15 cellular contexts compared by ENCODE assay signal in the genomic region with DNA sequence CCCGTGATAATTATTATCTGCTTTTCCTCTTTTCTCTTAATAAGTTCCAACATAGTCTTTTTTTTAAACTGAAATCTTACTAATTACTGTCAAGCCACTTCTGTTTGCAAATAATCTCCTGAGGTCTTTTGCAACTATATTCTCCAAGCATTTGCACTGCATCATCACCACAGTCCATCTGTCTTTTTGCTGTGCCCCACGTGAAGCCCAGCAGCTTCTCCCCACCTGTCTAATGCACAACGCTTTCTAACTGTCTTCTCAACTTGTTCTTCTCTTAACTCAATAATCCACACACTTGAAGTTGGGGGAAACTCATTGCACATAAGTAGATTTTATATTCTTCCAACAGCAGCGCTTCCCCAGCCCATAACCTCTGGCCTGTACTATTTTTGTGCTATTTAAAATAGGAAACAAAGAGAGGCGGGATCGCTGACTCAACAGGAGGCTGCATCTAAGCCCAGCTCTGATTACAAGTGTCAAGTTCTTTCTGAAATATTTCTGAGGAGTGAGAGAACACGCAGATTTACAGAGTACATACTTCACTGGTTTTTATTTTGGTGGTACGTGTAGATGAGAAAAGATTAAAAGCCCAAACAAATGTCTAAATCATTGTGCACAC.
A peak's percentile ranks its signal among the peaks of the same experiment; 100 is the strongest.
DNase-seq lines count a peak whose midpoint lies in the region; ATAC-seq and TF ChIP-seq lines count a peak whose summit lies in the region.
"Had no signal": no experiment of that assay in that cellular context is flagged by ENCODE, and none has a peak within 500 bp of the region (broad histone marks: within the 10 kb centered on the region; RNA-seq: fewer than 3 reads in every experiment).

No MANE protein-coding gene starts in this region.

- no peak for TF ChIP-seq CTCF in hepatocyte (IDR thresholded peaks at IDR 0.05; ENCODE audit: poor library complexity)

- no peak overlapping the region for H3K4me3 ChIP-seq in hepatocyte
- H3K4me3 ChIP-seq: BLaER1 had no signal

- no peak overlapping the region for H3K27ac ChIP-seq in hepatocyte
- H3K27ac ChIP-seq: BLaER1 had no signal

- H3K36me3 ChIP-seq in hepatocyte (replicated peaks; ENCODE audit: insufficient read depth, low read depth), result no peaks in the 10 kb centered on the region
- H3K36me3 ChIP-seq: BLaER1 had no signal

- no peaks in the 10 kb centered on the region for H3K4me1 ChIP-seq in hepatocyte (ENCODE audit: insufficient read depth)
- H3K4me1 ChIP-seq: BLaER1 had no signal

- H4K20me1 ChIP-seq in hepatocyte (ENCODE audit: insufficient read depth, poor library complexity, severe bottlenecking), result no peaks in the 10 kb centered on the region
- H4K20me1 ChIP-seq: BLaER1 had no signal

- H2AFZ ChIP-seq in hepatocyte, result no peak overlapping the region

- H3K79me2 ChIP-seq in hepatocyte, result no peaks in the 10 kb centered on the region

- H3K9me3 ChIP-seq in hepatocyte (ENCODE audit: low read depth), result no peaks in the 10 kb centered on the region
- H3K9me3 ChIP-seq: BLaER1 had no signal

- H3K9me2 ChIP-seq in hepatocyte (replicated peaks; ENCODE audit: insufficient read depth), result no peaks in the 10 kb centered on the region

- DNase-seq in DMS153 (lab: John Stamatoyannopoulos, UW), result peak; percentile 17
- peak; percentile 74 for DNase-seq in NCI-H146 (lab: John Stamatoyannopoulos, UW)
- peak; percentile 60 for DNase-seq in amniotic epithelial cell (ENCODE audit: low read depth)
- DNase-seq in left lobe of liver (ENCODE audit: low spot score), result no peak
- no peak for DNase-seq in DMS53 treated with DMSO at 0.1 percent for 48 hours (lab: John Stamatoyannopoulos, UW; ENCODE audit: unreplicated experiment)
- no peak for DNase-seq in EL
- no peak for DNase-seq in hepatocyte (ENCODE audit: low spot score)
- no peak for DNase-seq in NCI-H2196 treated with DMSO at 0.1 percent for 48 hours (lab: John Stamatoyannopoulos, UW; ENCODE audit: unreplicated experiment)
- DNase-seq: activated B cell treated with CpG ODN at 0.5 μM for 24 hours; activated T-cell treated with anti-CD3 and anti-CD28 coated beads, Interleukin-2, amount 50 U/mL, for 72 hours; islet precursor cell; NCI-H2029; SIG-M5; stimulated activated naive CD4-positive, alpha-beta T cell had no signal

- H3K27me3 ChIP-seq in hepatocyte, result no peaks in the 10 kb centered on the region
- H3K27me3 ChIP-seq: BLaER1 had no signal

- no peak overlapping the region for H3K4me2 ChIP-seq in hepatocyte
- H3K4me2 ChIP-seq: BLaER1 had no signal

- WGBS in hepatocyte (ENCODE audit: low lambda C conversion rate, missing lambda C conversion rate), result 38% methylated on average over 8 of the region's 8 CpGs

- peak; percentile 48 for ATAC-seq in left lobe of liver
- ATAC-seq: activated T-cell treated with anti-CD3 and anti-CD28 coated beads, Interleukin-2, amount 50 U/mL, for 72 hours had no signal

Comparison
In these comparisons a context has a peak if more than half of its experiments do, and no peak if none do; other contexts are left out.
1. DNase-seq: peak in DMS153 (single experiment), NCI-H146 (single experiment) and amniotic epithelial cell (single experiment); none in left lobe of liver (single experiment), DMS53 treated with DMSO at 0.1 percent for 48 hours (single experiment), EL (single experiment), hepatocyte (single experiment) and NCI-H2196 treated with DMSO at 0.1 percent for 48 hours (single experiment).